Comparison of ENCODE assay signal across 13 cellular contexts in genomic region chr19:18434411-18435184, GRCh38. TPM values are rescaled to one million over a fixed set of nuclear protein-coding genes. Genes with fewer than 3 reads are reported as not detected.
DNase-seq lines count a peak whose midpoint lies in the region; ATAC-seq and TF ChIP-seq lines count a peak whose summit lies in the region.
"Had no signal": no experiment of that assay in that cellular context is flagged by ENCODE, and none has a peak within 500 bp of the region (broad histone marks: within the 10 kb centered on the region; RNA-seq: fewer than 3 reads in every experiment).

No MANE protein-coding gene starts in this region.

- peak overlapping the region; percentile 64 to 78 (median 66) for H3K4me3 Mint-ChIP-seq in T-cell
- peak overlapping the region; percentile 73 to 87 for H3K4me3 Mint-ChIP-seq in stimulated activated naive CD8-positive, alpha-beta T cell treated with anti-CD3 and anti-CD28 coated beads, Interleukin-15, amount 100 ng/mL, for 72 hours

- no peak for TF ChIP-seq CTCF in esophagus squamous epithelium (IDR thresholded peaks at IDR 0.05)

- POLR2A ChIA-PET in T-cell (lab: Charles Lee), result no interaction called here

- intact Hi-C loops in esophagus squamous epithelium (cut with DNase I), result no loop called here

- 73 to 80% methylated on average over 8 to 13 of the region's 21 CpGs for WGBS in esophagus squamous epithelium, 2 donors

- CTCF ChIA-PET in T-cell (lab: Charles Lee), result no interaction called here

- H3K9me3 ChIP-seq in esophagus squamous epithelium, result no peaks in the 10 kb centered on the region
- H3K9me3 ChIP-seq: Peyer's patch had no signal

- H3K9me3 Mint-ChIP-seq in T-cell, result no peaks in the 10 kb centered on the region
- no peaks in the 10 kb centered on the region for H3K9me3 Mint-ChIP-seq in stimulated activated naive CD8-positive, alpha-beta T cell treated with anti-CD3 and anti-CD28 coated beads, Interleukin-15, amount 100 ng/mL, for 72 hours

- peak overlapping the region in 1 of 2 donors; percentile 34 for H3K27ac Mint-ChIP-seq in T-cell
- H3K27ac Mint-ChIP-seq in stimulated activated naive CD8-positive, alpha-beta T cell treated with anti-CD3 and anti-CD28 coated beads, Interleukin-15, amount 100 ng/mL, for 72 hours, result peak overlapping the region in 1 of 2 donors; percentile 85

- no peak for ATAC-seq in T-cell (replicated peaks in 1 of 4)
- no peak for ATAC-seq in stimulated activated naive CD8-positive, alpha-beta T cell treated with anti-CD3 and anti-CD28 coated beads, Interleukin-15, amount 100 ng/mL, for 72 hours

- H3K36me3 ChIP-seq in esophagus squamous epithelium, result peaks cover 0 to 9% (median 0%) of the 10 kb centered on the region in 3 donors
- H3K36me3 ChIP-seq: Peyer's patch had no signal

- H3K4me1 ChIP-seq in esophagus squamous epithelium, result peaks cover 33 to 86% (median 43%) of the 10 kb centered on the region in 3 donors

- DNase-seq in activated T-cell treated with anti-CD3 and anti-CD28 coated beads, Interleukin-2, amount 50 U/mL, for 1 hour, result peak; percentile 19
- no peak for DNase-seq in activated T-cell treated with anti-CD3 and anti-CD28 coated beads, Interleukin-2, amount 50 U/mL, for 48 hours
- DNase-seq in T-cell, result no peak
- no peak for DNase-seq in esophagus squamous epithelium (lab: John Stamatoyannopoulos, UW)
- no peak for DNase-seq in stimulated activated naive CD8-positive, alpha-beta T cell treated with anti-CD3 and anti-CD28 coated beads, Interleukin-15, amount 100 ng/mL, for 72 hours
- no peak for DNase-seq in NCI-H524 treated with DMSO at 0.1 percent for 48 hours (lab: John Stamatoyannopoulos, UW)
- DNase-seq in NCI-H1417 treated with DMSO at 0.1 percent for 48 hours (lab: John Stamatoyannopoulos, UW), result no peak
- no peak for DNase-seq in activated CD8-positive, alpha-beta memory T cell treated with anti-CD3 and anti-CD28 coated beads, Interleukin-2, amount 50 U/mL, for 4 hours
- DNase-seq: cerebellar nuclear complex; NCI-H1092 treated with DMSO at 0.1 percent for 48 hours; stimulated activated CD4-positive, alpha-beta T cell treated with anti-CD3 and anti-CD28 coated beads, Interleukin-2, amount 100 ng/mL, for 24 hours had no signal

- peaks cover 0 to 22% (median 0%) of the 10 kb centered on the region in 4 donors for H3K27me3 ChIP-seq in esophagus squamous epithelium
- H3K27me3 ChIP-seq: Peyer's patch had no signal

- peaks cover 17 to 40% (median 22%) of the 10 kb centered on the region in 3 donors for H3K4me1 Mint-ChIP-seq in T-cell
- peaks cover 66% of the 10 kb centered on the region for H3K4me1 Mint-ChIP-seq in stimulated activated naive CD8-positive, alpha-beta T cell treated with anti-CD3 and anti-CD28 coated beads, Interleukin-15, amount 100 ng/mL, for 72 hours

- no peaks in the 10 kb centered on the region for H3K36me3 Mint-ChIP-seq in T-cell

- no peaks in the 10 kb centered on the region for H3K27me3 Mint-ChIP-seq in T-cell
- H3K27me3 Mint-ChIP-seq in stimulated activated naive CD8-positive, alpha-beta T cell treated with anti-CD3 and anti-CD28 coated beads, Interleukin-15, amount 100 ng/mL, for 72 hours, result no peaks in the 10 kb centered on the region

- H3K4me3 ChIP-seq in esophagus squamous epithelium, result peak overlapping the region in 2 of 4 donors; percentile 52 to 66

- TF ChIP-seq POLR2A in esophagus squamous epithelium (IDR thresholded peaks at IDR 0.05), result no peak

- H3K27ac ChIP-seq in esophagus squamous epithelium, result peak overlapping the region in 3 of 4 donors; percentile 23 to 65 (median 58)

RNA-seq across cellular contexts. Expression of gene ISYNA1, which starts 3.3 kb away (rescaled TPM):
- total RNA-seq in T-cell, result 10 to 100 TPM; 38.3 to 59.8 (median 55.0) TPM
- total RNA-seq in esophagus squamous epithelium, result 10 to 100 TPM in 3 of 4 donors, 1 to 10 TPM in 1; 8.1 to 24.4 (median 14.4) TPM

RNA-seq across cellular contexts. Expression of gene SSBP4, which starts 15.4 kb away (rescaled TPM):
- 100 to 1,000 TPM in 4 of 5 donors, 10 to 100 TPM in 1; 71.3 to 127 (median 102) TPM for total RNA-seq in T-cell
- total RNA-seq in esophagus squamous epithelium, result 10 to 100 TPM; 23.7 to 48.1 (median 26.1) TPM

RNA-seq across cellular contexts. Expression of gene LRRC25, which starts 37.2 kb away (rescaled TPM):
- total RNA-seq in T-cell (under 1 TPM in 3 of 5 donors, not detected in 2; 0.16 to 0.33 (median 0.30) TPM), esophagus squamous epithelium (10 to 100 TPM in 1 of 4 donors, 1 to 10 TPM in 1, under 1 TPM in 2; 0.53 to 10.3 (median 1.9) TPM)
- total RNA-seq: glomerular endothelial cell had no signal

RNA-seq across cellular contexts. Expression of gene GDF15, which starts 48.6 kb away (rescaled TPM):
- total RNA-seq in T-cell (1 to 10 TPM in 3 of 5 donors, not detected in 2; 1.5 to 1.7 (median 1.5) TPM), esophagus squamous epithelium (1 to 10 TPM in 1 of 4 donors, under 1 TPM in 1, not detected in 2; 0.76 to 2.3 TPM)
